Comparison of ENCODE assay signal across 8 cellular contexts in genomic region chr15:60720493-60721231, GRCh38.
DNase-seq lines count a peak whose midpoint lies in the region; ATAC-seq and TF ChIP-seq lines count a peak whose summit lies in the region.

No MANE protein-coding gene starts in this region.

- intact Hi-C loops in IMR-90 (cut with micrococcal nuclease), result no loop called here
- intact Hi-C loops in cardiac septum (cut with DNase I), result no loop called here

- in situ Hi-C loops in IMR-90 (cut with MboI; ENCODE audit: low sequenced_read_pairs), result no loop called here

- peak overlapping the region in 1 of 2 experiments; percentile 3; a peak in 1 of 4 replicates for H4K8ac ChIP-seq in IMR-90 (ENCODE audit: low read depth in 2 of 2, low read length in 2 of 2)

- H2AK9ac ChIP-seq in IMR-90 (replicated peaks; ENCODE audit: low read depth, low read length, poor library complexity), result no peak overlapping the region

- no peak for TF ChIP-seq RAD21 in IMR-90 (IDR thresholded peaks at IDR 0.05; ENCODE audit: low read length)

- H2BK15ac ChIP-seq in IMR-90 (ENCODE audit: low read depth, low read length), result 0 out of 3 replicates have a peak overlapping the region, but pooled peaks have one; percentile 18

- H3K4me1 ChIP-seq in IMR-90 (ENCODE audit: control insufficient read depth, insufficient read depth, low read length), result peaks cover 7% of the 10 kb centered on the region

- H3K18ac ChIP-seq in IMR-90 (ENCODE audit: low read depth, low read length), result no peak overlapping the region; the same call in 1 of the 2 replicates

- no peak overlapping the region for H3K56ac ChIP-seq in IMR-90 (ENCODE audit: extremely low read depth, insufficient read depth, low read length)

- H3K4me3 Mint-ChIP-seq in activated T-helper 17 cell treated with anti-CD3 and anti-CD28 coated beads, Interleukin-2, amount 50 U/mL, for 72 hours, result peak overlapping the region; percentile 77

- H3K9me3 ChIP-seq in IMR-90 (ENCODE audit: control insufficient read depth, insufficient read depth, low read length), result no peaks in the 10 kb centered on the region

- no peaks in the 10 kb centered on the region for H3K27me3 ChIP-seq in IMR-90 (ENCODE audit: control insufficient read depth, insufficient read depth, low read length)

- H3K4me1 Mint-ChIP-seq in activated T-helper 17 cell treated with anti-CD3 and anti-CD28 coated beads, Interleukin-2, amount 50 U/mL, for 72 hours, result peaks cover 64% of the 10 kb centered on the region

- 100% methylated on average over 2 of the region's 17 CpGs; no CpG with 5 or more reads in 1 of the 2 experiments for whole genome bisulfite sequencing in IMR-90 (ENCODE audit: extremely low coverage in 2 of 2, insufficient read length in 1 of 2), 2 experiments

- no peak overlapping the region for H3K9ac ChIP-seq in IMR-90 (ENCODE audit: low read depth, low read length)

- H2AK5ac ChIP-seq in IMR-90 (ENCODE audit: low read depth, low read length), result peak overlapping the region; percentile 69; the same call in 1 of the 2 replicates

- peak overlapping the region; percentile 31; the same call in 1 of the 2 replicates for H3K4me2 ChIP-seq in IMR-90 (ENCODE audit: low read depth, low read length)

- TF ChIP-seq CTCF in IMR-90 (conservative IDR thresholded peaks at IDR 0.05; ENCODE audit: low read depth, low read length), result no peak

- H4K5ac ChIP-seq in IMR-90 (ENCODE audit: low read depth, low read length), result no peak overlapping the region

- BruUV-seq in IMR-90 (replicated peaks; lab: Mats Ljungman, UMichigan), result no TSS peak

- dilution Hi-C loops in IMR-90 (cut with HindIII; ENCODE audit: low sequenced_read_pairs, unreplicated experiment), result no loop called here

- H3K36me3 Mint-ChIP-seq in activated T-helper 17 cell treated with anti-CD3 and anti-CD28 coated beads, Interleukin-2, amount 50 U/mL, for 72 hours (ENCODE audit: low read depth), result peaks cover 6% of the 10 kb centered on the region

- CTCF ChIA-PET in IMR-90 (lab: Yijun Ruan, JAX), result interaction anchor here (1.5 kb wide), 1 partner anchor 12 kb away, joined by 3 read pairs; no protein-coding TSS in a partner anchor

- peak overlapping the region; percentile 93 for H3K27ac Mint-ChIP-seq in activated T-helper 17 cell treated with anti-CD3 and anti-CD28 coated beads, Interleukin-2, amount 50 U/mL, for 72 hours

- peaks cover 8% of the 10 kb centered on the region for H3K9me3 Mint-ChIP-seq in activated T-helper 17 cell treated with anti-CD3 and anti-CD28 coated beads, Interleukin-2, amount 50 U/mL, for 72 hours

- H2BK120ac ChIP-seq in IMR-90 (ENCODE audit: low read depth, low read length), result 0 out of 2 replicates have a peak overlapping the region, but pooled peaks have one; percentile 10

- H3K4ac ChIP-seq in IMR-90 (ENCODE audit: low read depth, low read length), result peak overlapping the region; percentile 30

- no peak overlapping the region for H2BK20ac ChIP-seq in IMR-90 (ENCODE audit: low read depth, low read length)

- H3K27ac ChIP-seq in IMR-90 (ENCODE audit: insufficient read depth, low read length), result no peak overlapping the region

- no peak overlapping the region; the same call in 1 of the 2 replicates for H3K23ac ChIP-seq in IMR-90 (ENCODE audit: low read depth, low read length)

- no peaks in the 10 kb centered on the region for H3K79me1 ChIP-seq in IMR-90 (ENCODE audit: low read depth in 1 of 2, low read length in 2 of 2)

- H3K36me3 ChIP-seq in IMR-90 (ENCODE audit: control insufficient read depth, insufficient read depth, low read length), result no peaks in the 10 kb centered on the region

- TF ChIP-seq POLR2A in IMR-90 (IDR thresholded peaks at IDR 0.05; ENCODE audit: low read depth, low read length), result no peak

- POLR2A ChIA-PET in IMR-90 (lab: Charles Lee; ENCODE audit: unreplicated experiment), result no interaction called here

- DNase-seq in IMR-90 (no peak), NCI-H128 (lab: John Stamatoyannopoulos, UW; ENCODE audit: unreplicated experiment) (no peak), cardiac septum (ENCODE audit: low spot score) (no peak), iPS-NIHi11 (ENCODE audit: low spot score) (no peak)
- DNase-seq in stimulated activated CD4-positive, alpha-beta T cell treated with anti-CD3 and anti-CD28 coated beads, Interleukin-4, amount 100 ng/mL, for 48 hours (ENCODE audit: low read depth in 2 of 2), result peak; percentile 40 to 69

- no peaks in the 10 kb centered on the region for H4K20me1 ChIP-seq in IMR-90 (ENCODE audit: insufficient read depth, low read length)

- no peak overlapping the region for H3K4me3 ChIP-seq in IMR-90 (ENCODE audit: insufficient read depth, low read depth, low read length)

- no peaks in the 10 kb centered on the region for H3K27me3 Mint-ChIP-seq in activated T-helper 17 cell treated with anti-CD3 and anti-CD28 coated beads, Interleukin-2, amount 50 U/mL, for 72 hours

- H3K14ac ChIP-seq in IMR-90 (replicated peaks; ENCODE audit: low read depth, low read length), result 0 out of 2 replicates have a peak overlapping the region, but pooled peaks have one; percentile 12

- peaks cover 11% of the 10 kb centered on the region for H3K9me1 ChIP-seq in IMR-90 (ENCODE audit: insufficient read depth, low read length)

- H4K91ac ChIP-seq in IMR-90 (ENCODE audit: insufficient read depth, low read depth, low read length), result no peak overlapping the region

- no peak overlapping the region for H2BK5ac ChIP-seq in IMR-90 (ENCODE audit: low read depth, low read length, poor library complexity, severe bottlenecking)

- ATAC-seq in GM18867 (IDR thresholded peaks at IDR 0.05; ENCODE audit: unreplicated experiment) (peak; percentile 58), IMR-90 (ENCODE audit: low read depth) (no peak; the same call in 1 of the 2 replicates), HG03469 (IDR thresholded peaks at IDR 0.05; ENCODE audit: unreplicated experiment) (no peak)
- ATAC-seq in activated T-helper 17 cell treated with anti-CD3 and anti-CD28 coated beads, Interleukin-2, amount 50 U/mL, for 72 hours (replicated peaks), result peak; percentile 84

- H2AFZ ChIP-seq in IMR-90 (replicated peaks; ENCODE audit: low read length, poor library complexity), result no peak overlapping the region

TF ChIP-seq in IMR-90, 13 proteins besides CTCF, POLR2A, EP300 and RAD21:
- no peak for TF ChIP-seq FOS (IDR thresholded peaks at IDR 0.05; ENCODE audit: low read depth, low read length)

Comparison
In these comparisons a context has a peak if more than half of its experiments do, and no peak if none do; other contexts are left out.
1. ATAC-seq: peak in GM18867 (single experiment) and activated T-helper 17 cell treated with anti-CD3 and anti-CD28 coated beads, Interleukin-2, amount 50 U/mL, for 72 hours (single experiment); none in IMR-90 (single experiment) and HG03469 (single experiment).
2. DNase-seq: peak in stimulated activated CD4-positive, alpha-beta T cell treated with anti-CD3 and anti-CD28 coated beads, Interleukin-4, amount 100 ng/mL, for 48 hours (2 of 2); none in IMR-90 (single experiment), NCI-H128 (single experiment), cardiac septum (single experiment) and iPS-NIHi11 (single experiment).